ENCODE assay signal across 7 cellular contexts in genomic region chr10:133260895-133261725, GRCh38. TPM values are rescaled to one million over a fixed set of nuclear protein-coding genes. Genes with fewer than 3 reads are reported as not detected.
DNase-seq lines count a peak whose midpoint lies in the region; ATAC-seq and TF ChIP-seq lines count a peak whose summit lies in the region.

No MANE protein-coding gene starts in this region.

- peaks cover 35% of the 10 kb centered on the region for H3K4me1 ChIP-seq in Karpas-422 (ENCODE audit: low read length)
- peaks cover 47 to 53% of the 10 kb centered on the region in 2 donors for H3K4me1 ChIP-seq in mucosa of rectum (ENCODE audit: control insufficient read depth in 2 of 2, insufficient read depth in 2 of 2, low read length in 2 of 2)

- no peaks in the 10 kb centered on the region for H3K79me2 ChIP-seq in Karpas-422 (ENCODE audit: low read length)

- H3K4me2 ChIP-seq in Karpas-422 (ENCODE audit: low read depth, low read length, poor library complexity, severe bottlenecking), result peak overlapping the region; percentile 89

- peak overlapping the region; percentile 84 for H3K27ac Mint-ChIP-seq in stimulated activated naive CD8-positive, alpha-beta T cell treated with anti-CD3 and anti-CD28 coated beads, Interleukin-15, Interleukin-2, amounts not matched to agents 100 ng/mL and 50 ng/mL, for 24 hours

- ATAC-seq in GM21786 (IDR thresholded peaks at IDR 0.05; ENCODE audit: unreplicated experiment), result peak; percentile 56

- H3K9me3 Mint-ChIP-seq in stimulated activated naive CD8-positive, alpha-beta T cell treated with anti-CD3 and anti-CD28 coated beads, Interleukin-15, Interleukin-2, amounts not matched to agents 100 ng/mL and 50 ng/mL, for 24 hours, result no peaks in the 10 kb centered on the region

- no peaks in the 10 kb centered on the region for H3K9me3 ChIP-seq in Karpas-422 (ENCODE audit: low read length)
- H3K9me3 ChIP-seq in mucosa of rectum (ENCODE audit: control insufficient read depth in 2 of 2, low read length in 2 of 2), result no peaks in the 10 kb centered on the region

- TF ChIP-seq CTCF in GM12875 (IDR thresholded peaks at IDR 0.05; ENCODE audit: borderline replicate concordance, insufficient read depth, low read depth, low read length), result no peak

- peaks cover 4% of the 10 kb centered on the region for H3K27me3 Mint-ChIP-seq in stimulated activated naive CD8-positive, alpha-beta T cell treated with anti-CD3 and anti-CD28 coated beads, Interleukin-15, Interleukin-2, amounts not matched to agents 100 ng/mL and 50 ng/mL, for 24 hours

- peak overlapping the region; percentile 76 for H3K4me3 Mint-ChIP-seq in stimulated activated naive CD8-positive, alpha-beta T cell treated with anti-CD3 and anti-CD28 coated beads, Interleukin-15, Interleukin-2, amounts not matched to agents 100 ng/mL and 50 ng/mL, for 24 hours

- H3K4me3 ChIP-seq in GM12875 (ENCODE audit: low read depth, low read length) (peak overlapping the region; percentile 68), Karpas-422 (ENCODE audit: low read length) (peak overlapping the region; percentile 72), mucosa of rectum (ENCODE audit: low read length in 2 of 2) (peak overlapping the region; percentile 58 to 74)

- no peaks in the 10 kb centered on the region for H4K20me1 ChIP-seq in Karpas-422 (ENCODE audit: insufficient read depth, low read depth, low read length)

- DNase-seq in Karpas-422, result peak; percentile 86
- peak; percentile 48 to 57 for DNase-seq in activated CD4-positive, alpha-beta T cell treated with anti-CD3 and anti-CD28 coated beads, Interleukin-2, amount 50 U/mL, for 4 hours
- DNase-seq in effector CD8-positive, alpha-beta T cell (lab: John Stamatoyannopoulos, UW), result peak; percentile 50

- H3K9me2 ChIP-seq in Karpas-422 (replicated peaks; ENCODE audit: insufficient read depth, low read length), result no peaks in the 10 kb centered on the region

- H3K27me3 ChIP-seq in Karpas-422 (ENCODE audit: low read length) (no peaks in the 10 kb centered on the region), mucosa of rectum (ENCODE audit: control insufficient read depth in 2 of 2, insufficient read depth in 2 of 2, low read length in 2 of 2) (no peaks in the 10 kb centered on the region)

- peak overlapping the region; percentile 72 for H2AFZ ChIP-seq in Karpas-422 (ENCODE audit: low read length)

- peaks cover 77% of the 10 kb centered on the region for H3K4me1 Mint-ChIP-seq in stimulated activated naive CD8-positive, alpha-beta T cell treated with anti-CD3 and anti-CD28 coated beads, Interleukin-15, Interleukin-2, amounts not matched to agents 100 ng/mL and 50 ng/mL, for 24 hours (ENCODE audit: low read depth)

- H3K36me3 ChIP-seq in Karpas-422 (ENCODE audit: insufficient read depth, low read length) (no peaks in the 10 kb centered on the region), mucosa of rectum (ENCODE audit: control insufficient read depth in 2 of 2, insufficient read depth in 2 of 2, low read length in 2 of 2) (no peaks in the 10 kb centered on the region)

- peaks cover 12% of the 10 kb centered on the region for H3K36me3 Mint-ChIP-seq in stimulated activated naive CD8-positive, alpha-beta T cell treated with anti-CD3 and anti-CD28 coated beads, Interleukin-15, Interleukin-2, amounts not matched to agents 100 ng/mL and 50 ng/mL, for 24 hours (ENCODE audit: low read depth)

- H3K9ac ChIP-seq in Karpas-422 (ENCODE audit: low read length) (peak overlapping the region; percentile 96), mucosa of rectum (ENCODE audit: low read depth in 1 of 2, low read length in 2 of 2) (peak overlapping the region; percentile 72 to 82)

- 0 out of 2 replicates have a peak overlapping the region, but pooled peaks have one; percentile 51 for H3K27ac ChIP-seq in Karpas-422 (ENCODE audit: low read length)
- peak overlapping the region; percentile 87 to 91 for H3K27ac ChIP-seq in mucosa of rectum (ENCODE audit: low read depth in 2 of 2, low read length in 2 of 2)

RNA-seq across cellular contexts. Expression of gene ADAM8, which starts 15.6 kb away (rescaled TPM):
- total RNA-seq in Karpas-422 (2014; rRNA removed; shearing (Covaris generic); ENCODE audit: low replicate concordance), result 0.71 and 3.8 TPM in 2 replicates

RNA-seq across cellular contexts. Expression of gene VENTX, which starts 23.5 kb away (rescaled TPM):
- total RNA-seq in Karpas-422 (2014; rRNA removed; shearing (Covaris generic); ENCODE audit: low replicate concordance), result not detected in 2 replicates

RNA-seq across cellular contexts. Expression of gene UTF1, which starts 31.1 kb away (rescaled TPM):
- not detected in 2 replicates for total RNA-seq in Karpas-422 (2014; rRNA removed; shearing (Covaris generic); ENCODE audit: low replicate concordance)

RNA-seq across cellular contexts. Expression of gene TUBGCP2, which starts 47.6 kb away (rescaled TPM):
- 21.4 and 29.5 TPM in 2 replicates for total RNA-seq in Karpas-422 (2014; rRNA removed; shearing (Covaris generic); ENCODE audit: low replicate concordance)

RNA-seq across cellular contexts. Expression of gene ZNF511, which starts 47.6 kb away (rescaled TPM):
- total RNA-seq in Karpas-422 (2014; rRNA removed; shearing (Covaris generic); ENCODE audit: low replicate concordance), result 14.0 and 38.6 TPM in 2 replicates

Comparison
In these comparisons a context has a peak if more than half of its experiments do, and no peak if none do; other contexts are left out.
1. Peak in every context shown above with its lines: DNase-seq, ATAC-seq, H3K4me3 ChIP-seq and H3K27ac ChIP-seq.